8 cellular contexts compared by ENCODE assay signal in genomic region chr3:52056521-52056967, GRCh38. TPM values are rescaled to one million over a fixed set of nuclear protein-coding genes. Genes with fewer than 3 reads are reported as not detected.
A peak's percentile ranks its signal among the peaks of the same experiment; 100 is the strongest.
DNase-seq lines count a peak whose midpoint lies in the region; TF ChIP-seq lines count a peak whose summit lies in the region.

Gene DUSP7 (minus strand): TSS chr3:52056571. CDS start chr3:52056366, 205 bp downstream.

- peak; percentile 50 for DNase-seq in AG10803 (ENCODE audit: low read depth)
- peak; percentile 75 for DNase-seq in GM19238 (ENCODE audit: insufficient read length, low spot score)
- DNase-seq in HL-60 (ENCODE audit: low read depth in 1 of 2, low spot score in 1 of 2), result peak; percentile 34 to 57
- DNase-seq in SJCRH30, result peak; percentile 54 to 73
- peak in 3 of 4 experiments; percentile 27 to 72 (median 48) for DNase-seq in activated naive CD4-positive, alpha-beta T cell (lab: John Stamatoyannopoulos, UW)
- peak; percentile 78 for DNase-seq in germinal center (ENCODE audit: low spot score)
- DNase-seq in occipital lobe (lab: John Stamatoyannopoulos, UW), result no peak
- peak; percentile 73 for DNase-seq in testis

- H3K27ac ChIP-seq in HL-60 (replicated peaks) (peak within 1 kb of the TSS; percentile 88), SJCRH30 (peak within 1 kb of the TSS; percentile 5; the same call in 1 of the 2 replicates), testis (peak within 1 kb of the TSS; percentile 86 to 87)

- peak within 1 kb of the TSS; percentile 95 for H3K4me3 ChIP-seq in AG10803 (ENCODE audit: low read length)
- H3K4me3 ChIP-seq in HL-60 (replicated peaks; ENCODE audit: insufficient read depth, low read length), result peak within 1 kb of the TSS; percentile 63
- peak within 1 kb of the TSS; percentile 64 for H3K4me3 ChIP-seq in SJCRH30
- peak within 1 kb of the TSS; percentile 75 to 89 for H3K4me3 ChIP-seq in testis

- no peak for TF ChIP-seq POLR2A in testis (IDR thresholded peaks at IDR 0.05)

- H3K4me1 ChIP-seq in SJCRH30, result no peaks in the 10 kb centered on the region
- H3K4me1 ChIP-seq in testis, result peaks cover 31% of the 10 kb centered on the region

- WGBS in testis, 2 donors, result 0% methylated on average over 16 of the region's 51 CpGs; no CpG with 5 or more reads in 1 of the 2 donors

- intact Hi-C loops in testis (cut with DNase I; ENCODE audit: low total_unique reads), result loop anchor here (10.0 kb wide), 1 partner anchor 52 kb away; no protein-coding TSS in a partner anchor

- H3K27me3 ChIP-seq in HL-60 (ENCODE audit: insufficient read depth, poor library complexity, severe bottlenecking), result no peaks in the 10 kb centered on the region
- no peaks in the 10 kb centered on the region for H3K27me3 ChIP-seq in SJCRH30
- H3K27me3 ChIP-seq in testis, result no peaks in the 10 kb centered on the region

- no peaks in the 10 kb centered on the region for H3K36me3 ChIP-seq in SJCRH30
- no peaks in the 10 kb centered on the region for H3K36me3 ChIP-seq in testis (ENCODE audit: low read depth, missing control alignments)

- H3K9me3 ChIP-seq in SJCRH30 (replicated peaks) (no peaks in the 10 kb centered on the region), testis (no peaks in the 10 kb centered on the region)

- TF ChIP-seq CTCF in AG10803 (conservative IDR thresholded peaks at IDR 0.05; ENCODE audit: low read length) (no peak), HL-60 (IDR thresholded peaks at IDR 0.05; ENCODE audit: insufficient read depth, low read length) (no peak), testis (IDR thresholded peaks at IDR 0.05) (no peak)

RNA-seq across cellular contexts. Expression of gene DUSP7, which starts in this region (rescaled TPM):
- total RNA-seq in SJCRH30 (2014; rRNA removed; shearing (Covaris generic)), result 9.1 and 9.6 TPM in 2 replicates
- 10.8 TPM for total RNA-seq in occipital lobe
- 10 to 100 TPM; 40.6 to 48.8 TPM for total RNA-seq in testis
- polyA plus RNA-seq in testis (ENCODE audit: insufficient read depth, low read depth, low replicate concordance), result 25.1 TPM

Comparison
In these comparisons a context has a peak if more than half of its experiments do, and no peak if none do; other contexts are left out.
1. H3K27ac ChIP-seq: peak in every context shown above with its lines; median percentile 88 in HL-60; 86 in testis; 5 in SJCRH30.